In genomic region chr1:231047529-231047928, GRCh38 we compare ENCODE assay signal across 6 cellular contexts. TPM values are rescaled to one million over a fixed set of nuclear protein-coding genes. Genes with fewer than 3 reads are reported as not detected.
DNase-seq lines count a peak whose midpoint lies in the region; ATAC-seq, FAIRE-seq and TF ChIP-seq lines count a peak whose summit lies in the region.
"Not testable (repeated sequence)": the region's sequence is repeated elsewhere in the genome, so short reads cannot be mapped to it uniquely, and the experiment has no call there.

No MANE protein-coding gene starts in this region.

- not testable (repeated sequence) for H3K9ac ChIP-seq in K562 (ENCODE audit: insufficient read depth in 1 of 2, low read depth in 2 of 2, low read length in 2 of 2); HepG2 (ENCODE audit: insufficient read depth, low read depth, low read length)

- TF ChIP-seq RAD21 in K562 (CRISPR knock-in tag; conservative IDR thresholded peaks at IDR 0.05 in 1 of 2, IDR thresholded peaks at IDR 0.05 in 1 of 2); HepG2 (CRISPR knock-in tag; IDR thresholded peaks at IDR 0.05): not testable (repeated sequence)

- H3K36me3 Mint-ChIP-seq in CD8-positive, alpha-beta T cell; Caco-2 (ENCODE audit: insufficient read depth, unreplicated experiment); stimulated activated naive B cell treated with anti-CD40 and anti-IgM and Interleukin-4, amounts not matched to agents 10 μg/mL and 1 μg/mL and 100 μg/mL, for 72 hours: not testable (repeated sequence)

- H3K79me2 ChIP-seq in K562 (ENCODE audit: control insufficient read depth, insufficient read depth, low read length); HepG2 (ENCODE audit: insufficient read depth, low read length): not testable (repeated sequence)

- H3K9me3 ChIP-seq in CD8-positive, alpha-beta T cell (ENCODE audit: low read length); Caco-2; HEK293 (ENCODE audit: control insufficient read depth, insufficient read depth, low read depth, low read length): not testable (repeated sequence)
- H3K9me3 ChIP-seq in K562 (replicated peaks; ENCODE audit: control insufficient read depth, insufficient read depth, low read depth, low read length) (peaks cover 15% of the 10 kb centered on the region), HepG2 (ENCODE audit: low read length) (peaks cover 14% of the 10 kb centered on the region)

- peaks cover 13% of the 10 kb centered on the region for H3K27me3 Mint-ChIP-seq in CD8-positive, alpha-beta T cell (ENCODE audit: low read depth)
- H3K27me3 Mint-ChIP-seq in Caco-2 (ENCODE audit: insufficient read depth, unreplicated experiment) = not testable (repeated sequence)
- H3K27me3 Mint-ChIP-seq in stimulated activated naive B cell treated with anti-CD40 and anti-IgM and Interleukin-4, amounts not matched to agents 10 μg/mL and 1 μg/mL and 100 μg/mL, for 72 hours = peaks cover 11 to 31% of the 10 kb centered on the region in 2 donors

- not testable (repeated sequence) for BruUV-seq in Caco-2 (replicated peaks; lab: Mats Ljungman, UMichigan); K562 (replicated peaks; lab: Mats Ljungman, UMichigan); HepG2 (replicated peaks; lab: Mats Ljungman, UMichigan)

- H3K27ac ChIP-seq in CD8-positive, alpha-beta T cell (ENCODE audit: low read depth, low read length); HEK293 (ENCODE audit: extremely low read depth, low read depth, low read length); K562 (ENCODE audit: extremely low read depth, low read depth, low read length); HepG2 (ENCODE audit: extremely low read length, insufficient read depth, low read length): not testable (repeated sequence)

- in situ Hi-C loops in K562 (cut with MboI); HepG2 (cut with HindIII; ENCODE audit: extremely low pct_ligation_motif_present, low pct_unique_long_range_greater_than_20kb): not testable (repeated sequence)

- peak; percentile 17 for TF ChIP-seq CTCF in CD8-positive, alpha-beta T cell (IDR thresholded peaks at IDR 0.05)
- TF ChIP-seq CTCF in Caco-2 (IDR thresholded peaks at IDR 0.05; ENCODE audit: insufficient read depth in 1 of 2, low read depth in 1 of 2, low read length in 1 of 2, severe bottlenecking in 1 of 2, unreplicated experiment in 1 of 2); HEK293 (tag by site-specific recombination; IDR thresholded peaks at IDR 0.05); K562 (IDR thresholded peaks at IDR 0.05 in 2 of 3, conservative IDR thresholded peaks at IDR 0.05 in 1 of 3; ENCODE audit: insufficient read depth in 2 of 3, low read depth in 1 of 3, low read length in 3 of 3); HepG2 (CRISPR knock-in tag; IDR thresholded peaks at IDR 0.05): not testable (repeated sequence)

- POLR2A ChIA-PET in CD8-positive, alpha-beta T cell (lab: Charles Lee); Caco-2 (lab: Charles Lee); HEK293 (lab: Yijun Ruan, JAX); HepG2 (lab: Yijun Ruan, JAX): not testable (repeated sequence)
- POLR2A ChIA-PET in K562 (lab: Yijun Ruan, JAX) = interaction anchor here (2.0 to 2.6 kb wide), 3 partner anchors 10 to 19 kb away, joined by 11 to 16 read pairs (median 12); no protein-coding TSS in a partner anchor

- peak overlapping the region; percentile 42; the same call in 1 of the 2 replicates for H2AFZ ChIP-seq in K562 (ENCODE audit: low read depth, low read length)
- H2AFZ ChIP-seq in HepG2 (ENCODE audit: low read length) = not testable (repeated sequence)

- H3K9me1 ChIP-seq in K562 (ENCODE audit: control insufficient read depth, insufficient read depth, low read length) = not testable (repeated sequence)

- not testable (repeated sequence) for TF ChIP-seq POLR2A in K562 (conservative IDR thresholded peaks at IDR 0.05); HepG2 (IDR thresholded peaks at IDR 0.05; ENCODE audit: insufficient read depth in 1 of 2, low read depth in 2 of 2, low read length in 2 of 2)

- not testable (repeated sequence) for H3K4me1 ChIP-seq in CD8-positive, alpha-beta T cell (ENCODE audit: insufficient read depth, low read length); HEK293 (ENCODE audit: control insufficient read depth, insufficient read depth, low read length); HepG2 (ENCODE audit: insufficient read depth, low read length)
- H3K4me1 ChIP-seq in Caco-2 = peaks cover 29% of the 10 kb centered on the region
- H3K4me1 ChIP-seq in K562 (replicated peaks in 1 of 2; ENCODE audit: control insufficient read depth in 2 of 2, insufficient read depth in 2 of 2, low read length in 2 of 2) = peaks cover 4 to 39% of the 10 kb centered on the region in 2 experiments

- not testable (repeated sequence) for H3K36me3 ChIP-seq in CD8-positive, alpha-beta T cell (ENCODE audit: insufficient read depth, low read length); Caco-2 (ENCODE audit: control insufficient read depth, insufficient read depth, low read length); HEK293 (ENCODE audit: control insufficient read depth in 2 of 2, insufficient read depth in 1 of 2, low read length in 2 of 2); K562 (ENCODE audit: control insufficient read depth, insufficient read depth, low read length); HepG2 (replicated peaks in 1 of 2; ENCODE audit: control insufficient read depth in 1 of 2, insufficient read depth in 2 of 2, low read length in 2 of 2)

- ATAC-seq in CD8-positive, alpha-beta T cell; K562; HepG2; stimulated activated naive B cell treated with anti-CD40 and anti-IgM and Interleukin-4, amounts not matched to agents 10 μg/mL and 1 μg/mL and 100 μg/mL, for 72 hours (replicated peaks): not testable (repeated sequence)

- DNase-seq in CD8-positive, alpha-beta T cell; Caco-2; K562 (ENCODE audit: extremely low read depth in 1 of 4, low spot score in 3 of 4); HepG2 (ENCODE audit: low spot score); stimulated activated naive B cell treated with anti-CD40 and anti-IgM and Interleukin-4, amounts not matched to agents 10 μg/mL and 1 μg/mL and 100 μg/mL, for 72 hours: not testable (repeated sequence)

- H3K9me3 Mint-ChIP-seq in CD8-positive, alpha-beta T cell; Caco-2 (ENCODE audit: unreplicated experiment); stimulated activated naive B cell treated with anti-CD40 and anti-IgM and Interleukin-4, amounts not matched to agents 10 μg/mL and 1 μg/mL and 100 μg/mL, for 72 hours: not testable (repeated sequence)

- FAIRE-seq in K562 (lab: Jason Lieb, UNC); HepG2 (lab: Jason Lieb, UNC): not testable (repeated sequence)

- not testable (repeated sequence) for H3K27me3 ChIP-seq in CD8-positive, alpha-beta T cell (ENCODE audit: insufficient read depth, low read length); Caco-2 (replicated peaks; ENCODE audit: control insufficient read depth, insufficient read depth, low read length); K562 (ENCODE audit: control insufficient read depth in 2 of 2, insufficient read depth in 2 of 2, low read length in 2 of 2); HepG2 (ENCODE audit: control insufficient read depth in 1 of 2, insufficient read depth in 2 of 2, low read length in 2 of 2)

- not testable (repeated sequence) for H3K4me3 ChIP-seq in CD8-positive, alpha-beta T cell (ENCODE audit: low read depth, low read length); Caco-2 (ENCODE audit: low read depth, low read length); HEK293 (ENCODE audit: low read depth, low read length); K562; HepG2 (replicated peaks in 1 of 3; ENCODE audit: insufficient read depth in 1 of 3, low read depth in 2 of 3, low read length in 3 of 3)

- not testable (repeated sequence) for H3K4me2 ChIP-seq in K562 (ENCODE audit: insufficient read depth, low read length); HepG2 (ENCODE audit: low read depth, low read length)

- H3K27ac Mint-ChIP-seq in CD8-positive, alpha-beta T cell = not testable (repeated sequence)
- H3K27ac Mint-ChIP-seq in Caco-2 (ENCODE audit: unreplicated experiment) = peak overlapping the region; percentile 66
- peak overlapping the region; percentile 9 for H3K27ac Mint-ChIP-seq in stimulated activated naive B cell treated with anti-CD40 and anti-IgM and Interleukin-4, amounts not matched to agents 10 μg/mL and 1 μg/mL and 100 μg/mL, for 72 hours

- TF ChIP-seq EP300 in K562 (IDR thresholded peaks at IDR 0.05; ENCODE audit: low read length); HepG2 (IDR thresholded peaks at IDR 0.05; ENCODE audit: low read depth in 2 of 2, low read length in 2 of 2); HepG2 (CRISPR knock-in tag; IDR thresholded peaks at IDR 0.05; ENCODE audit: borderline replicate concordance): not testable (repeated sequence)

- intact Hi-C loops in CD8-positive, alpha-beta T cell (cut with DNase I, micrococcal nuclease) = loop anchor here (10.0 kb wide), 2 partner anchors 187 to 403 kb away; partner anchors contain the start of gene COG2 (in 1 of the 2)
- intact Hi-C loops in Caco-2 (cut with micrococcal nuclease; ENCODE audit: unreplicated experiment); HepG2 (cut with micrococcal nuclease; ENCODE audit: unreplicated experiment): not testable (repeated sequence)
- intact Hi-C loops in K562 (cut with micrococcal nuclease) = loop anchor here (2.0 kb wide), 1 partner anchor 17 kb away; no protein-coding TSS in a partner anchor

- not testable (repeated sequence) for H3K4me3 Mint-ChIP-seq in CD8-positive, alpha-beta T cell; Caco-2 (ENCODE audit: unreplicated experiment); stimulated activated naive B cell treated with anti-CD40 and anti-IgM and Interleukin-4, amounts not matched to agents 10 μg/mL and 1 μg/mL and 100 μg/mL, for 72 hours

- CTCF ChIA-PET in CD8-positive, alpha-beta T cell (lab: Charles Lee); Caco-2 (lab: Charles Lee); HEK293 (lab: Yijun Ruan, JAX); K562 (lab: Yijun Ruan, JAX; ENCODE audit: low intra/inter-chr PET ratio); HepG2 (lab: Yijun Ruan, JAX; ENCODE audit: low intra/inter-chr PET ratio, low total read pairs): not testable (repeated sequence)

- not testable (repeated sequence) for H3K4me1 Mint-ChIP-seq in CD8-positive, alpha-beta T cell (ENCODE audit: low read depth); stimulated activated naive B cell treated with anti-CD40 and anti-IgM and Interleukin-4, amounts not matched to agents 10 μg/mL and 1 μg/mL and 100 μg/mL, for 72 hours
- peaks cover 46% of the 10 kb centered on the region for H3K4me1 Mint-ChIP-seq in Caco-2 (ENCODE audit: low read depth, unreplicated experiment)

- H4K20me1 ChIP-seq in K562 (replicated peaks; ENCODE audit: control insufficient read depth, insufficient read depth, low read length); HepG2 (ENCODE audit: insufficient read depth, low read length): not testable (repeated sequence)

RNA-seq across cellular contexts. Expression of gene FAM89A, which starts 7.5 kb away (rescaled TPM):
- 1 to 10 TPM; 1.4 to 2.1 TPM for total RNA-seq in CD8-positive, alpha-beta T cell
- total RNA-seq in Caco-2 (2022) = 38.8 and 44.2 TPM in 2 replicates
- total RNA-seq in K562 (2011; cell fraction: chromatin; rRNA removed; ENCODE audit: low replicate concordance) = 18.2 and 25.0 TPM in 2 replicates
- 12.5 and 13.6 TPM in 2 replicates for total RNA-seq in K562 (2011; cell fraction: nucleolus; rRNA removed)
- 18.5 and 25.7 TPM in 2 replicates for total RNA-seq in K562 (2011; cell fraction: nucleoplasm; rRNA removed)
- total RNA-seq in K562 (2014; rRNA removed) = 66.2 TPM in 2 replicates
- 43.3 and 43.5 TPM in 2 replicates for total RNA-seq in K562 (2014; rRNA removed; fragmentation: Illumina TruSeq; extraction: Trizol)
- 25.1 and 29.3 TPM in 2 replicates for total RNA-seq in K562 (2015; rRNA removed; fragmentation: Illumina TruSeq; extraction: Trizol)
- total RNA-seq in K562 (2021) = 56.5 and 56.9 TPM in 2 replicates
- polyA plus RNA-seq in K562 (2011; rRNA removed) = 25.6 and 45.4 TPM in 2 replicates
- polyA plus RNA-seq in K562 (2011; cell fraction: cytosol; rRNA removed) = 26.9 and 37.2 TPM in 2 replicates
- polyA plus RNA-seq in K562 (2011; cell fraction: nucleus; rRNA removed) = 11.3 and 14.9 TPM in 2 replicates
- 41.1 and 110 TPM in 2 replicates for polyA plus RNA-seq in K562 (2012)
- polyA plus RNA-seq in K562 (2014; fragmentation: Illumina TruSeq; extraction: Trizol) = 41.0 and 42.1 TPM in 2 replicates
- 10 to 100 TPM in 1 of 2 experiments, 1 to 10 TPM in 1; 8.7 to 13.3 TPM for polyA plus RNA-seq in K562 (2014; fragmentation: Nextera tagmentation; extraction: Ambion mirVana)
- polyA plus RNA-seq in K562 (2014; rRNA removed) = 54.5 and 56.0 TPM in 2 replicates
- 21.1 and 30.9 TPM in 2 replicates for polyA minus RNA-seq in K562 (2011; rRNA and poly(A)+ RNA removed)
- 6.7 and 15.0 TPM in 2 replicates for polyA minus RNA-seq in K562 (2011; cell fraction: cytosol; rRNA and poly(A)+ RNA removed)
- 8.4 and 9.6 TPM in 2 replicates for polyA minus RNA-seq in K562 (2011; cell fraction: nucleus; rRNA and poly(A)+ RNA removed)
- total RNA-seq in HepG2 (2016; rRNA removed; fragmentation: Illumina TruSeq; extraction: Trizol) = 0.17 and 0.35 TPM in 2 replicates
- total RNA-seq in HepG2 (2016; cell fraction: cytosol; rRNA removed; fragmentation: Illumina TruSeq; extraction: Trizol; ENCODE audit: low read depth) = 0.51 and 0.53 TPM in 2 replicates
- total RNA-seq in HepG2 (2016; cell fraction: insoluble cytoplasmic fraction; rRNA removed; fragmentation: Illumina TruSeq; extraction: Trizol) = 0.40 and 0.45 TPM in 2 replicates
- total RNA-seq in HepG2 (2016; cell fraction: membrane; rRNA removed; fragmentation: Illumina TruSeq; extraction: Trizol) = 0.56 and 0.83 TPM in 2 replicates
- not detected in 2 replicates for total RNA-seq in HepG2 (2016; cell fraction: nucleus; rRNA removed; fragmentation: Illumina TruSeq; extraction: Trizol)
- 0.43 and 0.44 TPM in 2 replicates for polyA plus RNA-seq in HepG2 (2011; rRNA removed)
- 0.21 and 0.24 TPM in 2 replicates for polyA plus RNA-seq in HepG2 (2011; cell fraction: cytosol; rRNA removed)
- 0.23 TPM in 1 of 2 replicates, not detected in the other for polyA plus RNA-seq in HepG2 (2011; cell fraction: nucleus; rRNA removed)
- polyA plus RNA-seq in HepG2 (2012) = 0.09 TPM in 1 of 2 replicates, not detected in the other
- polyA plus RNA-seq in HepG2 (2016; cell fraction: cytosol; fragmentation: Illumina TruSeq; extraction: Trizol; ENCODE audit: low read depth) = 0.51 and 0.53 TPM in 2 replicates
- 0.31 TPM in 1 of 2 replicates, not detected in the other for polyA plus RNA-seq in HepG2 (2016; cell fraction: insoluble cytoplasmic fraction; fragmentation: Illumina TruSeq; extraction: Trizol; ENCODE audit: low read depth)
- 0.43 and 0.53 TPM in 2 replicates for polyA plus RNA-seq in HepG2 (2016; cell fraction: membrane; fragmentation: Illumina TruSeq; extraction: Trizol; ENCODE audit: low read depth)
- polyA plus RNA-seq in HepG2 (2016; cell fraction: nucleus; fragmentation: Illumina TruSeq; extraction: Trizol; ENCODE audit: insufficient read depth, low read depth) = not detected in 2 replicates
- polyA minus RNA-seq in HepG2 (2011; rRNA and poly(A)+ RNA removed; ENCODE audit: low replicate concordance) = 0.18 TPM in 1 of 2 replicates, not detected in the other
- polyA minus RNA-seq in HepG2 (2011; cell fraction: cytosol; rRNA and poly(A)+ RNA removed) = not detected in 2 replicates
- polyA minus RNA-seq in HepG2 (2011; cell fraction: nucleus; rRNA and poly(A)+ RNA removed) = 0.37 TPM in 1 of 2 replicates, not detected in the other

Comparison
In these comparisons a context has a peak if more than half of its experiments do, and no peak if none do; other contexts are left out.
1. RNA of gene FAM89A, which starts 7.5 kb away (total RNA-seq): 12.5 to 66.2 TPM in K562 and 38.8 to 44.2 TPM in Caco-2; 1.4 to 2.1 TPM in CD8-positive, alpha-beta T cell and 0.17 to 0.83 TPM in HepG2; every median in the first group is over 4 times any median in the second.